In the genomic region with DNA sequence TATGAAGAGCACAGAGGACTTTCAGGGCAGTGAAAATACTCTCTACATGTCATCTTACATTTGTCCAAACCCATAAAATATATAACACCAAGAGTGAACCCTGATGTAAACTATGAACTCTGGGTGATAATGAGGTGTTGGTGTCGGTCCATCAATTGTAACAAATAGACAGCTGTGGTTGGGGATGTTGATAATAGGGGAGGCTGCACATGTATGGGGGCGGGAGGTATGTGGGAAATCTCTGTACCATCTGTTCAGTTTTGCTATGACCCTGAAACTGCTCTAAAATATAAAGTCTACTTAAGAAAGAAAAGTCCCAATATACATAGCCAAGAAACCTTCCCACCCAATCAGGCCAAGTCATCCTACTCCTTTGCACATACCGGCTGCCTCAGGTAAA, we compare ENCODE assay signal across 23 cellular contexts.
A peak's percentile ranks its signal among the peaks of the same experiment; 100 is the strongest.
DNase-seq lines count a peak whose midpoint lies in the region; ATAC-seq and TF ChIP-seq lines count a peak whose summit lies in the region.
"Had no signal": no experiment of that assay in that cellular context is flagged by ENCODE, and none has a peak within 500 bp of the region (broad histone marks: within the 10 kb centered on the region; RNA-seq: fewer than 3 reads in every experiment).

No MANE protein-coding gene starts in this region.

- H3K27me3 ChIP-seq in heart right ventricle (no peaks in the 10 kb centered on the region), muscle layer of duodenum (ENCODE audit: low read depth, low read length) (no peaks in the 10 kb centered on the region), vagina (no peaks in the 10 kb centered on the region)

- DNase-seq in heart right ventricle (no peak), cardiac septum (ENCODE audit: low spot score) (no peak), NCI-H69 (lab: John Stamatoyannopoulos, UW) (peak; percentile 35), vagina (ENCODE audit: extremely low spot score in 2 of 2) (no peak), posterior vena cava (ENCODE audit: low spot score) (no peak), NCI-H2107 treated with DMSO at 0.1 percent for 48 hours (lab: John Stamatoyannopoulos, UW; ENCODE audit: unreplicated experiment) (no peak), GM13977 (ENCODE audit: low spot score) (no peak)
- DNase-seq: activated CD4-positive, CD25-positive, alpha-beta regulatory T cell treated with anti-CD3 and anti-CD28 coated beads, Interleukin-2, amount 50 U/mL, for 72 hours; activated naive CD4-positive, alpha-beta T cell treated with anti-CD3 and anti-CD28 coated beads for 36 hours; activated T-cell treated with anti-CD3 and anti-CD28 coated beads, Interleukin-2, amount 50 U/mL, for 48 hours; aorta; BE2C; cerebellar nuclear complex; COR-L47; kidney glomerular epithelial cell; mesendoderm; NCI-H1092 treated with DMSO at 0.1 percent for 48 hours; NCI-H2081 treated with DMSO at 0.1 percent for 48 hours; NCI-H526 had no signal

- H3K4me1 ChIP-seq in heart right ventricle, result peaks cover 2 to 52% (median 22%) of the 10 kb centered on the region in 9 donors
- H3K4me1 ChIP-seq in muscle layer of duodenum (ENCODE audit: control insufficient read depth in 1 of 2, insufficient read depth in 2 of 2, low read length in 2 of 2), result peaks cover 0 to 9% of the 10 kb centered on the region in 2 donors
- H3K4me1 ChIP-seq in vagina, result peaks cover 22% of the 10 kb centered on the region
- H3K4me1 ChIP-seq: A549, BE2C, prostate gland had no signal

- 77 to 80% methylated on average over 3 of the region's 3 CpGs for WGBS in heart right ventricle, 2 donors

- TF ChIP-seq POLR2A in vagina (IDR thresholded peaks at IDR 0.05), result no peak

- in situ Hi-C loops in GM13977 (cut with MboI; ENCODE audit: low pct_unique_long_range_greater_than_20kb, low sequenced_read_pairs, unreplicated experiment), result no loop called here

- TF ChIP-seq CTCF in heart right ventricle (IDR thresholded peaks at IDR 0.05) (no peak), vagina (IDR thresholded peaks at IDR 0.05) (no peak), GM13977 (IDR thresholded peaks at IDR 0.05; ENCODE audit: extremely low read depth, insufficient read depth, missing control alignments) (no peak)

- no peak overlapping the region for H3K4me3 ChIP-seq in heart right ventricle
- H3K4me3 ChIP-seq in muscle layer of duodenum (ENCODE audit: low read depth in 1 of 2, low read length in 2 of 2), result no peak overlapping the region
- H3K4me3 ChIP-seq in vagina, result no peak overlapping the region
- H3K4me3 ChIP-seq: A549, GM23338, prostate gland had no signal

- ATAC-seq in heart right ventricle, result no peak
- ATAC-seq: A549, GM23338 had no signal

- H3K36me3 ChIP-seq in heart right ventricle (no peaks in the 10 kb centered on the region), muscle layer of duodenum (ENCODE audit: control insufficient read depth in 1 of 2, insufficient read depth in 2 of 2, low read length in 2 of 2) (no peaks in the 10 kb centered on the region), vagina (no peaks in the 10 kb centered on the region)
- H3K36me3 ChIP-seq: BE2C, prostate gland had no signal

- H3K27ac ChIP-seq in heart right ventricle (peak overlapping the region in 6 of 10 donors; percentile 31 to 64 (median 54)), muscle layer of duodenum (ENCODE audit: low read length) (peak overlapping the region; percentile 71), vagina (peak overlapping the region; percentile 52)
- H3K27ac ChIP-seq: A549 had no signal

- H3K9me3 ChIP-seq in heart right ventricle (no peaks in the 10 kb centered on the region), muscle layer of duodenum (ENCODE audit: control insufficient read depth in 1 of 2, low read length in 2 of 2) (no peaks in the 10 kb centered on the region), vagina (no peaks in the 10 kb centered on the region)
- H3K9me3 ChIP-seq: A549, BE2C, prostate gland had no signal

- intact Hi-C loops in heart right ventricle (cut with DNase I) (loop anchor here in 3 of 10 donors (5.0 kb wide), 2 partner anchors 46 to 51 kb away; no protein-coding TSS in a partner anchor), cardiac septum (cut with DNase I) (no loop called here), vagina (cut with DNase I) (no loop called here), posterior vena cava (cut with DNase I) (no loop called here)
